ENCODE assay signal across 1 cellular context in genomic region chr12:40020261-40020691, GRCh38.
TF ChIP-seq lines count a peak whose summit lies in the region.

No MANE protein-coding gene starts in this region.

TF ChIP-seq in GM23338, 12 proteins besides CTCF, POLR2A, EP300 and RAD21 (continued from another document):
- TF ChIP-seq, protein P1, sequence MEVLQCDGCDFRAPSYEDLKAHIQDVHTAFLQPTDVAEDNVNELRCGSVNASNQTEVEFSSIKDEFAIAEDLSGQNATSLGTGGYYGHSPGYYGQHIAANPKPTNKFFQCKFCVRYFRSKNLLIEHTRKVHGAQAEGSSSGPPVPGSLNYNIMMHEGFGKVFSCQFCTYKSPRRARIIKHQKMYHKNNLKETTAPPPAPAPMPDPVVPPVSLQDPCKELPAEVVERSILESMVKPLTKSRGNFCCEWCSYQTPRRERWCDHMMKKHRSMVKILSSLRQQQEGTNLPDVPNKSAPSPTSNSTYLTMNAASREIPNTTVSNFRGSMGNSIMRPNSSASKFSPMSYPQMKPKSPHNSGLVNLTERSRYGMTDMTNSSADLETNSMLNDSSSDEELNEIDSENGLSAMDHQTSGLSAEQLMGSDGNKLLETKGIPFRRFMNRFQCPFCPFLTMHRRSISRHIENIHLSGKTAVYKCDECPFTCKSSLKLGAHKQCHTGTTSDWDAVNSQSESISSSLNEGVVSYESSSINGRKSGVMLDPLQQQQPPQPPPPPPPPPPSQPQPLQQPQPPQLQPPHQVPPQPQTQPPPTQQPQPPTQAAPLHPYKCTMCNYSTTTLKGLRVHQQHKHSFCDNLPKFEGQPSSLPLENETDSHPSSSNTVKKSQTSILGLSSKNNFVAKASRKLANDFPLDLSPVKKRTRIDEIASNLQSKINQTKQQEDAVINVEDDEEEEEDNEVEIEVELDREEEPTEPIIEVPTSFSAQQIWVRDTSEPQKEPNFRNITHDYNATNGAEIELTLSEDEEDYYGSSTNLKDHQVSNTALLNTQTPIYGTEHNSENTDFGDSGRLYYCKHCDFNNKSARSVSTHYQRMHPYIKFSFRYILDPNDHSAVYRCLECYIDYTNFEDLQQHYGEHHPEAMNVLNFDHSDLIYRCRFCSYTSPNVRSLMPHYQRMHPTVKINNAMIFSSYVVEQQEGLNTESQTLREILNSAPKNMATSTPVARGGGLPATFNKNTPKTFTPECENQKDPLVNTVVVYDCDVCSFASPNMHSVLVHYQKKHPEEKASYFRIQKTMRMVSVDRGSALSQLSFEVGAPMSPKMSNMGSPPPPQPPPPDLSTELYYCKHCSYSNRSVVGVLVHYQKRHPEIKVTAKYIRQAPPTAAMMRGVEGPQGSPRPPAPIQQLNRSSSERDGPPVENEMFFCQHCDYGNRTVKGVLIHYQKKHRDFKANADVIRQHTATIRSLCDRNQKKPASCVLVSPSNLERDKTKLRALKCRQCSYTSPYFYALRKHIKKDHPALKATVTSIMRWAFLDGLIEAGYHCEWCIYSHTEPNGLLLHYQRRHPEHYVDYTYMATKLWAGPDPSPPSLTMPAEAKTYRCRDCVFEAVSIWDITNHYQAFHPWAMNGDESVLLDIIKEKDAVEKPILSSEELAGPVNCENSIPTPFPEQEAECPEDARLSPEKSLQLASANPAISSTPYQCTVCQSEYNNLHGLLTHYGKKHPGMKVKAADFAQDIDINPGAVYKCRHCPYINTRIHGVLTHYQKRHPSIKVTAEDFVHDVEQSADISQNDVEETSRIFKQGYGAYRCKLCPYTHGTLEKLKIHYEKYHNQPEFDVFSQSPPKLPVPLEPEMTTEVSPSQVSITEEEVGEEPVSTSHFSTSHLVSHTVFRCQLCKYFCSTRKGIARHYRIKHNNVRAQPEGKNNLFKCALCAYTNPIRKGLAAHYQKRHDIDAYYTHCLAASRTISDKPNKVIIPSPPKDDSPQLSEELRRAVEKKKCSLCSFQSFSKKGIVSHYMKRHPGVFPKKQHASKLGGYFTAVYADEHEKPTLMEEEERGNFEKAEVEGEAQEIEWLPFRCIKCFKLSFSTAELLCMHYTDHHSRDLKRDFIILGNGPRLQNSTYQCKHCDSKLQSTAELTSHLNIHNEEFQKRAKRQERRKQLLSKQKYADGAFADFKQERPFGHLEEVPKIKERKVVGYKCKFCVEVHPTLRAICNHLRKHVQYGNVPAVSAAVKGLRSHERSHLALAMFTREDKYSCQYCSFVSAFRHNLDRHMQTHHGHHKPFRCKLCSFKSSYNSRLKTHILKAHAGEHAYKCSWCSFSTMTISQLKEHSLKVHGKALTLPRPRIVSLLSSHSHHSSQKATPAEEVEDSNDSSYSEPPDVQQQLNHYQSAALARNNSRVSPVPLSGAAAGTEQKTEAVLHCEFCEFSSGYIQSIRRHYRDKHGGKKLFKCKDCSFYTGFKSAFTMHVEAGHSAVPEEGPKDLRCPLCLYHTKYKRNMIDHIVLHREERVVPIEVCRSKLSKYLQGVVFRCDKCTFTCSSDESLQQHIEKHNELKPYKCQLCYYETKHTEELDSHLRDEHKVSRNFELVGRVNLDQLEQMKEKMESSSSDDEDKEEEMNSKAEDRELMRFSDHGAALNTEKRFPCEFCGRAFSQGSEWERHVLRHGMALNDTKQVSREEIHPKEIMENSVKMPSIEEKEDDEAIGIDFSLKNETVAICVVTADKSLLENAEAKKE (CRISPR knock-in tag; IDR thresholded peaks at IDR 0.05) = 0 out of 2 replicates have a peak, but pooled peaks have one; percentile 5
- TF ChIP-seq EZH2 (IDR thresholded peaks at IDR 0.05; ENCODE audit: low read depth, unreplicated experiment) = no peak
- no peak for TF ChIP-seq ZNF331 (CRISPR knock-in tag; IDR thresholded peaks at IDR 0.05; ENCODE audit: low read depth)
- no peak for TF ChIP-seq EZH2phosphoT487 (IDR thresholded peaks at IDR 0.05; ENCODE audit: unreplicated experiment)
- no peak for TF ChIP-seq ETS1 (IDR thresholded peaks at IDR 0.05)
- no peak for TF ChIP-seq POLR2AphosphoS5 (IDR thresholded peaks at IDR 0.05; ENCODE audit: low read depth)
- 0 out of 2 replicates have a peak, but pooled peaks have one; percentile 18 for TF ChIP-seq CREB1 (CRISPR knock-in tag; IDR thresholded peaks at IDR 0.05; ENCODE audit: low read depth)
- no peak for TF ChIP-seq JUNB (IDR thresholded peaks at IDR 0.05; ENCODE audit: unreplicated experiment)
- no peak for TF ChIP-seq STAT1 (IDR thresholded peaks at IDR 0.05; ENCODE audit: unreplicated experiment)
- TF ChIP-seq NANOG (IDR thresholded peaks at IDR 0.05; ENCODE audit: borderline replicate concordance) = peak; percentile 88
